16 cellular contexts compared by ENCODE assay signal in the genomic region with DNA sequence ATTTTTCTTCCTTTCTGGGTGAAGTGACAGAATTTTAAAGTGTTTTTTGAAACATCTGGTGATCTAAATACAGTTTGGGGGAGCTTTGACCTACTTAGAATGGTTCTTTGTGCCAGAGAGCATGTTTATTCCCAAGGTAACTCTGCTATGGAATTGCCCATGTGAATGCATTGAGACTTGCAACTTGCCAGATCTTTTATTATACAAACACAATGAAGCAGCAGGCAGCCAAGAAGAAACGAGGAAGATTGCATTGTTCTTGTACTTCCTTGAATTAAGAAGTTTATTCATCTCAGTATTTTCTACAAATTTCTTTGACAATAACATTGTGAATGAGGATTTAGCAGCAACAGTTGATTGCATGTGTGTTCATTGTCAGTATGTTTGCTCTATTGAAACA. TPM values are rescaled to one million over a fixed set of nuclear protein-coding genes. Genes with fewer than 3 reads are reported as not detected.
DNase-seq lines count a peak whose midpoint lies in the region; ATAC-seq and TF ChIP-seq lines count a peak whose summit lies in the region.
"Had no signal": no experiment of that assay in that cellular context is flagged by ENCODE, and none has a peak within 500 bp of the region (broad histone marks: within the 10 kb centered on the region; RNA-seq: fewer than 3 reads in every experiment).

No MANE protein-coding gene starts in this region.

- BruUV-seq in Calu3 (replicated peaks; lab: Mats Ljungman, UMichigan), result TSS peak; percentile 16

- intact Hi-C loops in Calu3 (cut with micrococcal nuclease; ENCODE audit: unreplicated experiment), result loop anchor here (1.0 to 5.0 kb wide), 7 partner anchors 10 to 217 kb away; no protein-coding TSS in a partner anchor
- intact Hi-C loops in CD4-positive, alpha-beta T cell (cut with DNase I, micrococcal nuclease), result loop anchor here (5.0 to 10.0 kb wide), 3 partner anchors 220 to 1567 kb away; a partner anchor contains a TSS
- intact Hi-C loops in activated CD4-positive, alpha-beta T cell treated with anti-CD3 and anti-CD28 coated beads, Interleukin-2, amount 10 ng/mL, durations not matched to agents 24 days and 14 days (cut with micrococcal nuclease), result loop anchor here (1.0 to 5.0 kb wide), 5 partner anchors 88 to 1567 kb away; a partner anchor contains a TSS

- ATAC-seq in gastroesophageal sphincter, result no peak
- ATAC-seq in CD4-positive, alpha-beta T cell (ENCODE audit: poor library complexity), result no peak
- ATAC-seq: activated CD4-positive, alpha-beta T cell treated with anti-CD3 and anti-CD28 coated beads for 36 hours; activated T-cell treated with anti-CD3 and anti-CD28 coated beads, Interleukin-2, amount 50 U/mL, for 4 hours; effector memory CD8-positive, alpha-beta T cell; T-helper 17 cell had no signal

- H3K36me3 ChIP-seq in Peyer's patch, result no peaks in the 10 kb centered on the region
- H3K36me3 ChIP-seq in gastroesophageal sphincter, result no peaks in the 10 kb centered on the region
- H3K36me3 ChIP-seq: vagina had no signal

- POLR2A ChIA-PET in CD4-positive, alpha-beta T cell (lab: Charles Lee), result no interaction called here

- DNase-seq in Calu3 (no peak), Peyer's patch (no peak), neural crest cell (ENCODE audit: low read depth, low spot score) (no peak), ecto neural progenitor cell (ENCODE audit: low spot score) (no peak)
- DNase-seq in central memory CD4-positive, alpha-beta T cell, result no peak
- DNase-seq in CD4-positive, alpha-beta T cell, result no peak
- no peak for DNase-seq in activated CD4-positive, alpha-beta T cell treated with anti-CD3 and anti-CD28 coated beads, Interleukin-2, amount 10 ng/mL, durations not matched to agents 24 days and 14 days
- DNase-seq: activated T-cell treated with anti-CD3 and anti-CD28 coated beads, Interleukin-2, amount 50 U/mL, for 4 hours; stimulated activated CD4-positive, alpha-beta T cell treated with anti-CD3 and anti-CD28 coated beads, Interleukin-2, amount 100 ng/mL, for 24 hours; T-helper 17 cell had no signal

- H3K4me3 Mint-ChIP-seq in Calu3 (ENCODE audit: low read depth, unreplicated experiment) (no peak overlapping the region), neural crest cell (peak overlapping the region; percentile 29)
- no peak overlapping the region for H3K4me3 Mint-ChIP-seq in CD4-positive, alpha-beta T cell
- no peak overlapping the region for H3K4me3 Mint-ChIP-seq in activated CD4-positive, alpha-beta T cell treated with anti-CD3 and anti-CD28 coated beads, Interleukin-2, amount 10 ng/mL, durations not matched to agents 24 days and 14 days
- H3K4me3 Mint-ChIP-seq: activated CD4-positive, alpha-beta T cell treated with anti-CD3 and anti-CD28 coated beads for 36 hours; activated T-cell treated with anti-CD3 and anti-CD28 coated beads, Interleukin-2, amount 50 U/mL, for 4 hours; T-helper 17 cell had no signal

- H3K36me3 Mint-ChIP-seq in Calu3 (ENCODE audit: insufficient read depth, unreplicated experiment) (peaks cover 13% of the 10 kb centered on the region), neural crest cell (ENCODE audit: low read depth) (no peaks in the 10 kb centered on the region)
- H3K36me3 Mint-ChIP-seq in CD4-positive, alpha-beta T cell (ENCODE audit: low read depth), result no peaks in the 10 kb centered on the region
- H3K36me3 Mint-ChIP-seq in activated CD4-positive, alpha-beta T cell treated with anti-CD3 and anti-CD28 coated beads, Interleukin-2, amount 10 ng/mL, durations not matched to agents 24 days and 14 days (ENCODE audit: low read depth), result no peaks in the 10 kb centered on the region
- H3K36me3 Mint-ChIP-seq: memory B cell had no signal

- H3K4me1 ChIP-seq in Peyer's patch (peaks cover 0 to 26% (median 0%) of the 10 kb centered on the region in 4 donors), gastroesophageal sphincter (peaks cover 5 to 61% (median 11%) of the 10 kb centered on the region in 3 donors)

- H3K27ac Mint-ChIP-seq in Calu3 (ENCODE audit: unreplicated experiment) (peak overlapping the region; percentile 81), neural crest cell (ENCODE audit: unreplicated experiment) (peak overlapping the region; percentile 14)
- no peak overlapping the region for H3K27ac Mint-ChIP-seq in CD4-positive, alpha-beta T cell
- no peak overlapping the region for H3K27ac Mint-ChIP-seq in activated CD4-positive, alpha-beta T cell treated with anti-CD3 and anti-CD28 coated beads, Interleukin-2, amount 10 ng/mL, durations not matched to agents 24 days and 14 days
- H3K27ac Mint-ChIP-seq: activated CD4-positive, alpha-beta T cell treated with anti-CD3 and anti-CD28 coated beads for 36 hours; memory B cell; progenitor cell of endocrine pancreas; T-helper 17 cell had no signal

- H3K9me3 Mint-ChIP-seq in Calu3 (ENCODE audit: low read depth, unreplicated experiment) (no peaks in the 10 kb centered on the region), neural crest cell (no peaks in the 10 kb centered on the region)
- H3K9me3 Mint-ChIP-seq in CD4-positive, alpha-beta T cell, result no peaks in the 10 kb centered on the region
- H3K9me3 Mint-ChIP-seq in activated CD4-positive, alpha-beta T cell treated with anti-CD3 and anti-CD28 coated beads, Interleukin-2, amount 10 ng/mL, durations not matched to agents 24 days and 14 days, result no peaks in the 10 kb centered on the region
- H3K9me3 Mint-ChIP-seq: activated T-cell treated with anti-CD3 and anti-CD28 coated beads, Interleukin-2, amount 50 U/mL, for 4 hours; effector memory CD8-positive, alpha-beta T cell; memory B cell had no signal

- WGBS in gastroesophageal sphincter (ENCODE audit: low coverage in 1 of 2), 2 donors, result 0 to 5% methylated on average over 1 of the region's 1 CpG

- peaks cover 43% of the 10 kb centered on the region for H3K4me1 Mint-ChIP-seq in Calu3 (ENCODE audit: low read depth, unreplicated experiment)
- H3K4me1 Mint-ChIP-seq in neural crest cell, result peaks cover 42% of the 10 kb centered on the region
- H3K4me1 Mint-ChIP-seq in CD4-positive, alpha-beta T cell (ENCODE audit: low read depth), result no peaks in the 10 kb centered on the region
- no peaks in the 10 kb centered on the region for H3K4me1 Mint-ChIP-seq in activated CD4-positive, alpha-beta T cell treated with anti-CD3 and anti-CD28 coated beads, Interleukin-2, amount 10 ng/mL, durations not matched to agents 24 days and 14 days
- H3K4me1 Mint-ChIP-seq: activated CD4-positive, alpha-beta T cell treated with anti-CD3 and anti-CD28 coated beads for 36 hours had no signal

- H3K27me3 Mint-ChIP-seq in Calu3 (ENCODE audit: unreplicated experiment), result no peaks in the 10 kb centered on the region
- no peaks in the 10 kb centered on the region for H3K27me3 Mint-ChIP-seq in neural crest cell (ENCODE audit: low read depth)
- no peaks in the 10 kb centered on the region for H3K27me3 Mint-ChIP-seq in CD4-positive, alpha-beta T cell
- H3K27me3 Mint-ChIP-seq in activated CD4-positive, alpha-beta T cell treated with anti-CD3 and anti-CD28 coated beads, Interleukin-2, amount 10 ng/mL, durations not matched to agents 24 days and 14 days, result peaks cover 7% of the 10 kb centered on the region
- H3K27me3 Mint-ChIP-seq: effector memory CD8-positive, alpha-beta T cell; memory B cell; progenitor cell of endocrine pancreas had no signal

- no peak overlapping the region for H3K4me3 ChIP-seq in Peyer's patch
- no peak overlapping the region for H3K4me3 ChIP-seq in gastroesophageal sphincter

- TF ChIP-seq POLR2A in Peyer's patch (IDR thresholded peaks at IDR 0.05), result no peak
- TF ChIP-seq POLR2A in gastroesophageal sphincter (IDR thresholded peaks at IDR 0.05), result no peak

- no peak for TF ChIP-seq CTCF in Calu3 (IDR thresholded peaks at IDR 0.05; ENCODE audit: unreplicated experiment)
- TF ChIP-seq CTCF in Peyer's patch (IDR thresholded peaks at IDR 0.05), result no peak
- TF ChIP-seq CTCF in gastroesophageal sphincter (IDR thresholded peaks at IDR 0.05), result no peak
- TF ChIP-seq CTCF in neural crest cell (conservative IDR thresholded peaks at IDR 0.05), result no peak
- TF ChIP-seq CTCF in CD4-positive, alpha-beta T cell (IDR thresholded peaks at IDR 0.05), result no peak

- H3K9me3 ChIP-seq in Peyer's patch (no peaks in the 10 kb centered on the region), gastroesophageal sphincter (no peaks in the 10 kb centered on the region)
- H3K9me3 ChIP-seq in CD4-positive, alpha-beta T cell (ENCODE audit: control insufficient read depth, low read length), result no peaks in the 10 kb centered on the region
- H3K9me3 ChIP-seq: vagina had no signal

- H3K27ac ChIP-seq in Peyer's patch (peak overlapping the region in 3 of 4 donors; percentile 17 to 72 (median 64)), gastroesophageal sphincter (peak overlapping the region in 3 of 4 donors; percentile 31 to 66 (median 59))
- H3K27ac ChIP-seq in CD4-positive, alpha-beta T cell (ENCODE audit: low read depth, low read length), result no peak overlapping the region

- H3K27me3 ChIP-seq in Peyer's patch (no peaks in the 10 kb centered on the region), gastroesophageal sphincter (no peaks in the 10 kb centered on the region)
- peaks cover 5% of the 10 kb centered on the region for H3K27me3 ChIP-seq in CD4-positive, alpha-beta T cell (ENCODE audit: control insufficient read depth, insufficient read depth, low read length)
- H3K27me3 ChIP-seq: vagina had no signal

- CTCF ChIA-PET in Calu3 (lab: Charles Lee), result interaction anchor here (1.9 kb wide), 1 partner anchor 31 kb away, joined by 4 read pairs; no protein-coding TSS in a partner anchor
- CTCF ChIA-PET in CD4-positive, alpha-beta T cell (lab: Charles Lee), result no interaction called here

- no peak for TF ChIP-seq EP300 in gastroesophageal sphincter (IDR thresholded peaks at IDR 0.05)

RNA-seq across cellular contexts. Expression of a gene that starts 55.5 kb away (rescaled TPM):
- total RNA-seq in Calu3 (2022) (37.4 and 38.6 TPM in 2 replicates), Peyer's patch (100 to 1,000 TPM in 3 of 4 donors, 10 to 100 TPM in 1; 85.8 to 135 (median 123) TPM), gastroesophageal sphincter (10 to 100 TPM; 22.1 to 56.7 (median 38.0) TPM), neural crest cell (35.8 and 38.2 TPM in 2 replicates)
- total RNA-seq in CD4-positive, alpha-beta T cell, result under 1 TPM; 0.25 to 0.34 TPM
- total RNA-seq in activated CD4-positive, alpha-beta T cell treated with anti-CD3 and anti-CD28 coated beads, Interleukin-2, amount 10 ng/mL, durations not matched to agents 24 days and 14 days, result 0.07 TPM in 1 of 2 replicates, not detected in the other

Comparison
In these comparisons a context has a peak if more than half of its experiments do, and no peak if none do; other contexts are left out.
1. H3K27ac Mint-ChIP-seq: peak in Calu3 (single experiment) and neural crest cell (single experiment); none in CD4-positive, alpha-beta T cell (single experiment) and activated CD4-positive, alpha-beta T cell treated with anti-CD3 and anti-CD28 coated beads, Interleukin-2, amount 10 ng/mL, durations not matched to agents 24 days and 14 days (single experiment).
2. RNA of a gene that starts 55.5 kb away (total RNA-seq): 85.8 to 135 TPM in Peyer's patch, 22.1 to 56.7 TPM in gastroesophageal sphincter, 37.4 to 38.6 TPM in Calu3 and 35.8 to 38.2 TPM in neural crest cell; 0.25 to 0.34 TPM in CD4-positive, alpha-beta T cell and 0.07 TPM in activated CD4-positive, alpha-beta T cell treated with anti-CD3 and anti-CD28 coated beads, Interleukin-2, amount 10 ng/mL, durations not matched to agents 24 days and 14 days; every median in the first group is over 10 times any median in the second.